ENCODE assay signal across 20 cellular contexts in genomic region chr9:128909859-128910258, GRCh38. TPM values are rescaled to one million over a fixed set of nuclear protein-coding genes. Genes with fewer than 3 reads are reported as not detected.
A peak's percentile ranks its signal among the peaks of the same experiment; 100 is the strongest.
DNase-seq lines count a peak whose midpoint lies in the region; ATAC-seq and TF ChIP-seq lines count a peak whose summit lies in the region.
"Had no signal": no experiment of that assay in that cellular context is flagged by ENCODE, and none has a peak within 500 bp of the region (broad histone marks: within the 10 kb centered on the region; RNA-seq: fewer than 3 reads in every experiment).

No MANE protein-coding gene starts in this region.

- H2AFZ ChIP-seq in PC-9: no peak overlapping the region

- DNase-seq in CD4-positive, alpha-beta memory T cell: no peak
- DNase-seq in PC-9: no peak
- peak; percentile 35 for DNase-seq in endodermal cell
- no peak for DNase-seq in gastrocnemius medialis
- DNase-seq in NCI-H146 treated with DMSO at 0.1 percent for 48 hours (lab: John Stamatoyannopoulos, UW; ENCODE audit: unreplicated experiment): no peak
- no peak for DNase-seq in retina
- no peak for DNase-seq in GDM1 (lab: John Stamatoyannopoulos, UW)
- DNase-seq: activated CD4-positive, alpha-beta T cell treated with anti-CD3 and anti-CD28 coated beads for 36 hours; activated T-cell treated with anti-CD3 and anti-CD28 coated beads, Interleukin-2, amount 50 U/mL, for 48 hours; anterior cingulate cortex; dermis blood vessel endothelial cell; NCI-H2171; SHP77; T-helper 9 cell had no signal

- H3K4me1 Mint-ChIP-seq in CD4-positive, alpha-beta memory T cell: peaks cover 24 to 77% (median 44%) of the 10 kb centered on the region in 4 donors
- peaks cover 26% of the 10 kb centered on the region for H3K4me1 Mint-ChIP-seq in endodermal cell
- H3K4me1 Mint-ChIP-seq: CD14-positive monocyte had no signal

- peaks cover 67% of the 10 kb centered on the region for H3K4me1 ChIP-seq in CD4-positive, alpha-beta memory T cell (ENCODE audit: insufficient read depth, low read length)
- H3K4me1 ChIP-seq in PC-9 (replicated peaks; ENCODE audit: insufficient read depth): peaks cover 44% of the 10 kb centered on the region
- peaks cover 16% of the 10 kb centered on the region for H3K4me1 ChIP-seq in endodermal cell (ENCODE audit: control insufficient read depth, insufficient read depth, low read length)
- peaks cover 40 to 47% of the 10 kb centered on the region in 2 donors for H3K4me1 ChIP-seq in gastrocnemius medialis

- H3K36me3 ChIP-seq in CD4-positive, alpha-beta memory T cell (ENCODE audit: insufficient read depth, low read length): peaks cover 48% of the 10 kb centered on the region
- peaks cover 15% of the 10 kb centered on the region; the same call in 1 of the 2 replicates for H3K36me3 ChIP-seq in PC-9 (ENCODE audit: low read depth)
- peaks cover 61% of the 10 kb centered on the region for H3K36me3 ChIP-seq in endodermal cell (ENCODE audit: control insufficient read depth, insufficient read depth, low read length)
- H3K36me3 ChIP-seq in gastrocnemius medialis: peaks cover 0 to 37% of the 10 kb centered on the region in 2 donors

- CTCF ChIA-PET in CD4-positive, alpha-beta memory T cell (lab: Charles Lee; ENCODE audit: partially characterized antibody): interaction anchor here (1.9 kb wide), 1 partner anchor 28 kb away, joined by 7 read pairs; the partner anchor contains the start of genes KYAT1 and LRRC8A
- CTCF ChIA-PET in PC-9 (lab: Charles Lee): interaction anchor here (0.5 kb wide), 1 partner anchor 192 kb away, joined by 3 read pairs; no protein-coding TSS in a partner anchor

- no peaks in the 10 kb centered on the region for H3K27me3 Mint-ChIP-seq in CD4-positive, alpha-beta memory T cell
- no peaks in the 10 kb centered on the region for H3K27me3 Mint-ChIP-seq in endodermal cell (ENCODE audit: insufficient read depth)
- H3K27me3 Mint-ChIP-seq: activated CD4-positive, alpha-beta T cell treated with anti-CD3 and anti-CD28 coated beads for 36 hours; IgD-negative memory B cell; stimulated activated memory B cell treated with anti-CD40 and anti-IgM and Interleukin-4, amounts not matched to agents 10 μg/mL and 1 μg/mL and 100 μg/mL, for 72 hours had no signal

- TF ChIP-seq POLR2A in gastrocnemius medialis (IDR thresholded peaks at IDR 0.05): no peak

- H3K79me2 ChIP-seq in PC-9 (ENCODE audit: low read depth): peaks cover 48% of the 10 kb centered on the region

- POLR2A ChIA-PET in CD4-positive, alpha-beta memory T cell (lab: Charles Lee; ENCODE audit: partially characterized antibody): interaction anchor here (1.4 to 1.6 kb wide), 2 partner anchors 13 to 29 kb away, joined by 5 to 6 read pairs; partner anchors contain the start of gene KYAT1
- POLR2A ChIA-PET in PC-9 (lab: Charles Lee; ENCODE audit: unreplicated experiment): no interaction called here

- no peaks in the 10 kb centered on the region for H3K9me3 Mint-ChIP-seq in CD4-positive, alpha-beta memory T cell
- H3K9me3 Mint-ChIP-seq in endodermal cell: no peaks in the 10 kb centered on the region
- H3K9me3 Mint-ChIP-seq: IgD-negative memory B cell; stimulated activated memory B cell treated with anti-CD40 and anti-IgM and Interleukin-4, amounts not matched to agents 10 μg/mL and 1 μg/mL and 100 μg/mL, for 72 hours had no signal

- no peaks in the 10 kb centered on the region for H4K20me1 ChIP-seq in PC-9 (ENCODE audit: insufficient read depth)

- H3K36me3 Mint-ChIP-seq in CD4-positive, alpha-beta memory T cell: peaks cover 34 to 45% of the 10 kb centered on the region in 2 donors
- H3K36me3 Mint-ChIP-seq in endodermal cell (ENCODE audit: low read depth): peaks cover 42% of the 10 kb centered on the region

- no TSS peak for BruUV-seq in PC-9 (replicated peaks; lab: Mats Ljungman, UMichigan)

- no peak overlapping the region for H3K9ac ChIP-seq in endodermal cell (ENCODE audit: extremely low read depth, low read length, poor library complexity, severe bottlenecking)

- peak overlapping the region in 4 of 7 donors; percentile 29 to 84 (median 62) for H3K27ac Mint-ChIP-seq in CD4-positive, alpha-beta memory T cell
- H3K27ac Mint-ChIP-seq in endodermal cell: no peak overlapping the region
- H3K27ac Mint-ChIP-seq: activated CD4-positive, alpha-beta T cell treated with anti-CD3 and anti-CD28 coated beads for 36 hours; stimulated activated memory B cell treated with anti-CD40 and anti-IgM and Interleukin-4, amounts not matched to agents 10 μg/mL and 1 μg/mL and 100 μg/mL, for 72 hours had no signal

- H3K9me2 ChIP-seq in PC-9 (ENCODE audit: insufficient read depth): no peaks in the 10 kb centered on the region

- H3K4me2 ChIP-seq in PC-9: no peak overlapping the region

- H3K27ac ChIP-seq in CD4-positive, alpha-beta memory T cell (ENCODE audit: low read depth, low read length): no peak overlapping the region
- H3K27ac ChIP-seq in PC-9 (peak overlapping the region; percentile 96; the same call in 1 of the 2 replicates), endodermal cell (ENCODE audit: low read depth, low read length) (no peak overlapping the region), gastrocnemius medialis (peak overlapping the region; percentile 49 to 85 (median 82))
- H3K27ac ChIP-seq: neutrophil had no signal

- intact Hi-C loops in CD4-positive, alpha-beta memory T cell (cut with micrococcal nuclease): no loop called here
- intact Hi-C loops in PC-9 (cut with micrococcal nuclease; ENCODE audit: unreplicated experiment): loop anchor here (5.0 kb wide), 1 partner anchor 223 kb away; the partner anchor contains the start of gene SET
- intact Hi-C loops in gastrocnemius medialis (cut with DNase I; ENCODE audit: low total_unique reads): no loop called here

- peaks cover 39% of the 10 kb centered on the region for H3F3A ChIP-seq in PC-9 (ENCODE audit: insufficient read depth, low read depth)

- no peak overlapping the region for H3K4me3 Mint-ChIP-seq in CD4-positive, alpha-beta memory T cell
- H3K4me3 Mint-ChIP-seq in endodermal cell: no peak overlapping the region
- H3K4me3 Mint-ChIP-seq: activated CD4-positive, alpha-beta T cell treated with anti-CD3 and anti-CD28 coated beads for 36 hours; CD14-positive monocyte; IgD-negative memory B cell; stimulated activated memory B cell treated with anti-CD40 and anti-IgM and Interleukin-4, amounts not matched to agents 10 μg/mL and 1 μg/mL and 100 μg/mL, for 72 hours had no signal

- ATAC-seq in gastrocnemius medialis (no peak), HG02763 (IDR thresholded peaks at IDR 0.05; ENCODE audit: unreplicated experiment) (no peak)
- ATAC-seq: activated CD4-positive, alpha-beta T cell treated with anti-CD3 and anti-CD28 coated beads for 36 hours; stimulated activated memory B cell treated with anti-CD40 and anti-IgM and Interleukin-4, amounts not matched to agents 10 μg/mL and 1 μg/mL and 100 μg/mL, for 72 hours had no signal

- H3K4me3 ChIP-seq in CD4-positive, alpha-beta memory T cell (ENCODE audit: low read length in 2 of 2): no peak overlapping the region
- no peak overlapping the region for H3K4me3 ChIP-seq in PC-9
- no peak overlapping the region for H3K4me3 ChIP-seq in endodermal cell (ENCODE audit: low read length)
- H3K4me3 ChIP-seq in gastrocnemius medialis: no peak overlapping the region

- 94 to 100% methylated on average over 1 to 4 of the region's 4 CpGs for WGBS in endodermal cell (ENCODE audit: insufficient coverage in 1 of 2, insufficient read length in 1 of 2), 2 experiments

- in situ Hi-C loops in gastrocnemius medialis (cut with MboI; ENCODE audit: low sequenced_read_pairs in 4 of 4): no loop called here

- H3K27me3 ChIP-seq in CD4-positive, alpha-beta memory T cell (ENCODE audit: insufficient read depth, low read length): no peaks in the 10 kb centered on the region
- H3K27me3 ChIP-seq in PC-9 (ENCODE audit: insufficient read depth, low read depth) (no peaks in the 10 kb centered on the region), endodermal cell (ENCODE audit: control insufficient read depth, insufficient read depth, low read length, poor library complexity, severe bottlenecking) (no peaks in the 10 kb centered on the region), gastrocnemius medialis (no peaks in the 10 kb centered on the region)
- H3K27me3 ChIP-seq: neutrophil had no signal

- H3K9me3 ChIP-seq in CD4-positive, alpha-beta memory T cell (ENCODE audit: control insufficient read depth in 1 of 2, low read length in 2 of 2): no peaks in the 10 kb centered on the region
- no peaks in the 10 kb centered on the region for H3K9me3 ChIP-seq in PC-9 (ENCODE audit: insufficient read depth, low read depth)
- H3K9me3 ChIP-seq in endodermal cell (ENCODE audit: control insufficient read depth, low read length): no peaks in the 10 kb centered on the region
- H3K9me3 ChIP-seq in gastrocnemius medialis: no peaks in the 10 kb centered on the region
- H3K9me3 ChIP-seq: neutrophil had no signal

- TF ChIP-seq CTCF in PC-9 (conservative IDR thresholded peaks at IDR 0.05) (no peak), endodermal cell (conservative IDR thresholded peaks at IDR 0.05) (no peak), gastrocnemius medialis (IDR thresholded peaks at IDR 0.05 in 4 of 5, conservative IDR thresholded peaks at IDR 0.05 in 1 of 5) (no peak)

RNA-seq across cellular contexts. Expression of gene PHYHD1, which starts 10.9 kb away (rescaled TPM):
- 1 to 10 TPM; 1.7 to 2.2 TPM for total RNA-seq in CD4-positive, alpha-beta memory T cell
- polyA plus RNA-seq in CD4-positive, alpha-beta memory T cell: not detected
- total RNA-seq in PC-9 (2021) (4.2 and 6.3 TPM in 2 replicates), endodermal cell (10 to 100 TPM; 15.2 to 18.0 TPM), gastrocnemius medialis (10 to 100 TPM in 3 of 4 donors, 1 to 10 TPM in 1; 9.5 to 39.3 (median 30.3) TPM)
- polyA plus RNA-seq in endodermal cell (2013, experiment 1 of 2): 6.4 TPM
- polyA plus RNA-seq in endodermal cell (2013, experiment 2 of 2): 4.7 TPM
- total RNA-seq: Daoy had no signal
- polyA plus RNA-seq: CD14-positive monocyte had no signal

RNA-seq across cellular contexts. Expression of gene LRRC8A, which starts 27.9 kb away (rescaled TPM):
- total RNA-seq in CD4-positive, alpha-beta memory T cell: 10 to 100 TPM; 24.4 to 26.4 TPM
- 10 to 100 TPM; 18.7 to 40.6 TPM for polyA plus RNA-seq in CD4-positive, alpha-beta memory T cell
- total RNA-seq in PC-9 (2021) (90.3 and 95.7 TPM in 2 replicates), endodermal cell (10 to 100 TPM; 54.6 to 58.7 TPM), gastrocnemius medialis (10 to 100 TPM; 24.4 to 28.4 (median 27.0) TPM)
- 32.7 TPM for polyA plus RNA-seq in endodermal cell (2013, experiment 1 of 2)
- 34.9 TPM for polyA plus RNA-seq in endodermal cell (2013, experiment 2 of 2)

RNA-seq across cellular contexts. Expression of gene KYAT1, which starts 28.1 kb away (rescaled TPM):
- 10 to 100 TPM in 1 of 2 experiments, 1 to 10 TPM in 1; 9.8 to 12.4 TPM for total RNA-seq in CD4-positive, alpha-beta memory T cell
- polyA plus RNA-seq in CD4-positive, alpha-beta memory T cell: 10 to 100 TPM; 11.0 to 11.6 TPM
- total RNA-seq in PC-9 (2021) (26.1 and 27.6 TPM in 2 replicates), endodermal cell (10 to 100 TPM; 13.6 to 25.3 TPM), gastrocnemius medialis (1 to 10 TPM; 4.7 to 7.4 (median 5.8) TPM)
- 18.8 TPM for polyA plus RNA-seq in endodermal cell (2013, experiment 1 of 2)
- polyA plus RNA-seq in endodermal cell (2013, experiment 2 of 2): 16.8 TPM

RNA-seq across cellular contexts. Expression of gene DOLK, which starts 37.5 kb away (rescaled TPM):
- total RNA-seq in CD4-positive, alpha-beta memory T cell: 10 to 100 TPM in 1 of 2 experiments, 1 to 10 TPM in 1; 9.9 to 12.9 TPM
- polyA plus RNA-seq in CD4-positive, alpha-beta memory T cell: 10 to 100 TPM in 1 of 2 donors, 1 to 10 TPM in 1; 9.1 to 11.7 TPM
- total RNA-seq in PC-9 (2021): 18.0 and 19.0 TPM in 2 replicates
- 10 to 100 TPM; 18.0 to 19.8 TPM for total RNA-seq in endodermal cell
- 14.3 TPM for polyA plus RNA-seq in endodermal cell (2013, experiment 1 of 2)
- polyA plus RNA-seq in endodermal cell (2013, experiment 2 of 2): 13.4 TPM
- total RNA-seq in gastrocnemius medialis: 10 to 100 TPM in 1 of 4 donors, 1 to 10 TPM in 3; 6.5 to 11.8 (median 6.6) TPM

RNA-seq across cellular contexts. Expression of gene NUP188, which starts 37.6 kb away (rescaled TPM):
- 10 to 100 TPM; 70.1 to 70.8 TPM for total RNA-seq in CD4-positive, alpha-beta memory T cell
- 10 to 100 TPM; 27.2 to 39.4 TPM for polyA plus RNA-seq in CD4-positive, alpha-beta memory T cell
- 59.7 and 90.0 TPM in 2 replicates for total RNA-seq in PC-9 (2021)
- 10 to 100 TPM; 89.8 to 94.8 TPM for total RNA-seq in endodermal cell
- 59.2 TPM for polyA plus RNA-seq in endodermal cell (2013, experiment 1 of 2)
- polyA plus RNA-seq in endodermal cell (2013, experiment 2 of 2): 49.7 TPM
- total RNA-seq in gastrocnemius medialis: 10 to 100 TPM; 24.7 to 59.7 (median 30.3) TPM

Comparison
In these comparisons a context has a peak if more than half of its experiments do, and no peak if none do; other contexts are left out.
1. H3K27ac ChIP-seq: peak in PC-9 (single experiment) and gastrocnemius medialis (4 of 4); none in CD4-positive, alpha-beta memory T cell (single experiment) and endodermal cell (single experiment).